Comparison of ENCODE assay signal across 8 cellular contexts in the genomic region with DNA sequence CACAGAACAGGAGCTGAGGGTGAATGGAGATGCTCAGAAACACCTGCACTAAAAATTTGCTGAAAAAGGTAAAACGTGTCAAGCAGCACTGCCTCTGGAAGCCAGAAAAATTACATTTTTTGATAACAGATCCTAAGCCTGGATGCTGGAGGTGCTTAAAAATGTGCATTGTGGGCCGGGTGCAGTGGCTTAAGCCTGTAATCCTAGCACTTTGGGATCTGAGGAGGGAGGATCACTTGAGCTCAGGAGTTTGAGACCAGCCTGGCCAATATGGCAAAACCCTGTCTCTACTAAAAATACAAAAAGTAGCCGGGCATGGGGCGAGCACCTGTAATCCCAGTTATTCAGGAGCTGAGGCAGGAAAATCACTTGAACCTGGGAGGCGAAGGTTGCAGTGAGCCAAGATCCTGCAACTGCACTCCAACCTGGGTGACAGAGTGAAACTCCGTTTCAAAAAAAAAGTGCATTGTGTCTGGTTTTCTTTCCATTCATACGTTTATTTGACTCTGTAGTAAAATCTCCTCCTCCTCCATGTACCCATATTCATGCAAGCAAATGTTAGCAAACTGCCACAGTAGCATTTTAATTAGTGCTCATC. TPM values are rescaled to one million over a fixed set of nuclear protein-coding genes. Genes with fewer than 3 reads are reported as not detected.
A peak's percentile ranks its signal among the peaks of the same experiment; 100 is the strongest.
DNase-seq lines count a peak whose midpoint lies in the region; ATAC-seq and TF ChIP-seq lines count a peak whose summit lies in the region.

No MANE protein-coding gene starts in this region.

- intact Hi-C loops in PC-9 (cut with micrococcal nuclease; ENCODE audit: unreplicated experiment) (loop anchor here (5.0 kb wide), 1 partner anchor 36 kb away; no protein-coding TSS in a partner anchor), esophagus squamous epithelium (cut with DNase I) (no loop called here)

- CTCF ChIA-PET in PC-9 (lab: Charles Lee), result no interaction called here

- DNase-seq in PC-9, result no peak
- no peak for DNase-seq in esophagus squamous epithelium (lab: John Stamatoyannopoulos, UW)
- no peak for DNase-seq in retinal pigment epithelial cell (ENCODE audit: low read depth)
- DNase-seq in occipital lobe (lab: John Stamatoyannopoulos, UW), result no peak
- no peak for DNase-seq in activated gamma-delta T cell (lab: John Stamatoyannopoulos, UW)
- DNase-seq in NCI-H2227 treated with DMSO at 0.1 percent for 48 hours (lab: John Stamatoyannopoulos, UW), result no peak
- DNase-seq in GM03348 (ENCODE audit: low spot score), result no peak

- H3K9me3 ChIP-seq in PC-9 (ENCODE audit: insufficient read depth, low read depth) (no peaks in the 10 kb centered on the region), esophagus squamous epithelium (no peaks in the 10 kb centered on the region)

- TF ChIP-seq CTCF in PC-9 (conservative IDR thresholded peaks at IDR 0.05) (no peak), esophagus squamous epithelium (IDR thresholded peaks at IDR 0.05) (no peak), retinal pigment epithelial cell (conservative IDR thresholded peaks at IDR 0.05; ENCODE audit: low read depth, low read length) (no peak)

- no peaks in the 10 kb centered on the region for H4K20me1 ChIP-seq in PC-9 (ENCODE audit: insufficient read depth)

- no TSS peak for BruUV-seq in PC-9 (replicated peaks; lab: Mats Ljungman, UMichigan)

- H3K4me1 ChIP-seq in PC-9 (replicated peaks; ENCODE audit: insufficient read depth) (peaks cover 14% of the 10 kb centered on the region), esophagus squamous epithelium (peaks cover 5 to 30% (median 11%) of the 10 kb centered on the region in 3 donors)

- H3K27me3 ChIP-seq in PC-9 (ENCODE audit: insufficient read depth, low read depth) (no peaks in the 10 kb centered on the region), esophagus squamous epithelium (no peaks in the 10 kb centered on the region)

- peak overlapping the region; percentile 88 for H3K4me2 ChIP-seq in PC-9

- POLR2A ChIA-PET in PC-9 (lab: Charles Lee; ENCODE audit: unreplicated experiment), result no interaction called here

- WGBS in esophagus squamous epithelium, 2 donors, result 27 to 34% methylated on average over 7 of the region's 7 CpGs

- H2AFZ ChIP-seq in PC-9, result peak overlapping the region; percentile 86

- H3K36me3 ChIP-seq in PC-9 (ENCODE audit: low read depth) (no peaks in the 10 kb centered on the region), esophagus squamous epithelium (peaks cover 0 to 11% (median 0%) of the 10 kb centered on the region in 3 donors)

- peaks cover 5% of the 10 kb centered on the region; the same call in 1 of the 2 replicates for H3F3A ChIP-seq in PC-9 (ENCODE audit: insufficient read depth, low read depth)

- H3K4me3 ChIP-seq in PC-9 (peak overlapping the region; percentile 72), esophagus squamous epithelium (peak overlapping the region; percentile 44 to 78 (median 60)), retinal pigment epithelial cell (ENCODE audit: low read length) (peak overlapping the region; percentile 91)

- peak overlapping the region; percentile 67 for H3K27ac ChIP-seq in PC-9
- peak overlapping the region; percentile 78 to 93 (median 89) for H3K27ac ChIP-seq in esophagus squamous epithelium

- TF ChIP-seq POLR2A in esophagus squamous epithelium (IDR thresholded peaks at IDR 0.05), result no peak

- H3K9me2 ChIP-seq in PC-9 (ENCODE audit: insufficient read depth), result no peaks in the 10 kb centered on the region

- no peaks in the 10 kb centered on the region for H3K79me2 ChIP-seq in PC-9 (ENCODE audit: low read depth)

- ATAC-seq in GM18873 (IDR thresholded peaks at IDR 0.05; ENCODE audit: low FRiP score, unreplicated experiment), result peak; percentile 16

RNA-seq across cellular contexts. Expression of a gene that starts 0.6 kb away (rescaled TPM):
- 28.3 and 30.4 TPM in 2 replicates for total RNA-seq in PC-9 (2021)
- total RNA-seq in esophagus squamous epithelium, result 10 to 100 TPM in 2 of 4 donors, 1 to 10 TPM in 2; 4.2 to 14.4 (median 8.0) TPM
- total RNA-seq in occipital lobe, result 17.5 TPM

RNA-seq across cellular contexts. Expression of a gene that starts 18.6 kb away (rescaled TPM):
- total RNA-seq in PC-9 (2021), result 20.7 and 23.4 TPM in 2 replicates
- total RNA-seq in esophagus squamous epithelium, result 1 to 10 TPM; 1.7 to 8.4 (median 4.8) TPM
- 4.2 TPM for total RNA-seq in occipital lobe

RNA-seq across cellular contexts. Expression of a gene that starts 36.5 kb away (rescaled TPM):
- total RNA-seq in PC-9 (2021) (28.7 and 32.9 TPM in 2 replicates), esophagus squamous epithelium (10 to 100 TPM in 2 of 4 donors, 1 to 10 TPM in 2; 5.8 to 17.9 (median 11.1) TPM), occipital lobe (2.3 TPM)

RNA-seq across cellular contexts. Expression of a gene that starts 38.8 kb away (rescaled TPM):
- total RNA-seq in PC-9 (2021), result 26.2 and 29.8 TPM in 2 replicates
- total RNA-seq in esophagus squamous epithelium, result 10 to 100 TPM in 2 of 4 donors, 1 to 10 TPM in 2; 2.2 to 12.3 (median 7.9) TPM
- total RNA-seq in occipital lobe, result 2.8 TPM

RNA-seq across cellular contexts. Expression of a gene that starts 56.3 kb away (rescaled TPM):
- total RNA-seq in PC-9 (2021) (19.5 and 23.4 TPM in 2 replicates), esophagus squamous epithelium (10 to 100 TPM in 1 of 4 donors, 1 to 10 TPM in 3; 5.9 to 11.4 (median 7.8) TPM), occipital lobe (13.1 TPM)
